Comparison of ENCODE assay signal across 8 cellular contexts in genomic region chr4:78644744-78645330, GRCh38.
DNase-seq lines count a peak whose midpoint lies in the region; ATAC-seq, FAIRE-seq and TF ChIP-seq lines count a peak whose summit lies in the region.

No MANE protein-coding gene starts in this region.

- no peaks in the 10 kb centered on the region for H3K79me2 ChIP-seq in K562 (ENCODE audit: control insufficient read depth, insufficient read depth, low read length)

- TF ChIP-seq CTCF in K562 (IDR thresholded peaks at IDR 0.05 in 2 of 3, conservative IDR thresholded peaks at IDR 0.05 in 1 of 3; ENCODE audit: insufficient read depth in 2 of 3, low read depth in 1 of 3, low read length in 3 of 3) = peak; percentile 79 to 90 (median 88)

- DNase-seq in Daoy (ENCODE audit: low read depth) (peak; percentile 69), SK-MEL-5 (ENCODE audit: low read depth, low spot score) (peak; percentile 75), K562 (ENCODE audit: extremely low read depth in 1 of 4, low spot score in 3 of 4) (peak; percentile 69 to 87 (median 71)), iPS-NIHi11 (ENCODE audit: low spot score) (peak; percentile 66), NCI-H1930 (lab: John Stamatoyannopoulos, UW) (no peak)
- peak; percentile 17 for DNase-seq in stimulated activated CD4-positive, alpha-beta T cell treated with anti-CD3 and anti-CD28 coated beads, Interleukin-12 subunit alpha, Interleukin-12 subunit beta, amount 100 ng/mL, for 4 hours

- CTCF ChIA-PET in K562 (lab: Yijun Ruan, JAX; ENCODE audit: low intra/inter-chr PET ratio) = interaction anchor here (1.4 kb wide), 1 partner anchor 220 kb away, joined by 3 read pairs; no protein-coding TSS in a partner anchor

- intact Hi-C loops in K562 (cut with micrococcal nuclease) = loop anchor here (2.0 to 5.0 kb wide), 2 partner anchors 76 to 87 kb away; no protein-coding TSS in a partner anchor

- H3K4me1 ChIP-seq in K562 (replicated peaks in 1 of 2; ENCODE audit: control insufficient read depth in 2 of 2, insufficient read depth in 2 of 2, low read length in 2 of 2) = peaks cover 31 to 52% of the 10 kb centered on the region in 2 experiments

- ATAC-seq in GM19463 (IDR thresholded peaks at IDR 0.05; ENCODE audit: unreplicated experiment) (peak; percentile 90), HG03469 (IDR thresholded peaks at IDR 0.05; ENCODE audit: unreplicated experiment) (peak; percentile 97), K562 (peak; percentile 91)

- no TSS peak for BruUV-seq in K562 (replicated peaks; lab: Mats Ljungman, UMichigan)

- FAIRE-seq in K562 (lab: Jason Lieb, UNC) = peak; percentile 93

- 10% methylated on average over 4 of the region's 4 CpGs for WGBS in K562 (ENCODE audit: insufficient coverage, low coverage, missing lambda C conversion rate)

- peak; percentile 75 to 80 for TF ChIP-seq RAD21 in K562 (CRISPR knock-in tag; conservative IDR thresholded peaks at IDR 0.05 in 1 of 2, IDR thresholded peaks at IDR 0.05 in 1 of 2)

- no peak overlapping the region for H3K4me3 ChIP-seq in K562

- POLR2A ChIA-PET in K562 (lab: Yijun Ruan, JAX) = interaction anchor here (0.6 to 2.8 kb wide), 3 partner anchors 9 to 132 kb away, joined by 3 to 11 read pairs (median 4); no protein-coding TSS in a partner anchor

- no peak overlapping the region for H3K4me2 ChIP-seq in K562 (ENCODE audit: insufficient read depth, low read length)

- TF ChIP-seq EP300 in K562 (IDR thresholded peaks at IDR 0.05; ENCODE audit: low read length) = no peak

- in situ Hi-C loops in SK-MEL-5 (cut with HindIII; ENCODE audit: low pct_unique_long_range_greater_than_20kb, low sequenced_read_pairs) (no loop called here), K562 (cut with MboI) (no loop called here)

- no peaks in the 10 kb centered on the region for H3K9me1 ChIP-seq in K562 (ENCODE audit: control insufficient read depth, insufficient read depth, low read length)

- H3K36me3 ChIP-seq in K562 (ENCODE audit: control insufficient read depth, insufficient read depth, low read length) = no peaks in the 10 kb centered on the region

- no peaks in the 10 kb centered on the region for H3K27me3 ChIP-seq in K562 (ENCODE audit: control insufficient read depth in 2 of 2, insufficient read depth in 2 of 2, low read length in 2 of 2)

- peak overlapping the region in 1 of 2 experiments; percentile 60; a peak in 1 of 4 replicates for H3K9ac ChIP-seq in K562 (ENCODE audit: insufficient read depth in 1 of 2, low read depth in 2 of 2, low read length in 2 of 2)

- TF ChIP-seq POLR2A in K562 (conservative IDR thresholded peaks at IDR 0.05) = no peak

- no peaks in the 10 kb centered on the region for H4K20me1 ChIP-seq in K562 (replicated peaks; ENCODE audit: control insufficient read depth, insufficient read depth, low read length)

- peak overlapping the region; percentile 79; the same call in 1 of the 3 replicates for H3K27ac ChIP-seq in K562 (ENCODE audit: extremely low read depth, low read depth, low read length)

- no peaks in the 10 kb centered on the region for H3K9me3 ChIP-seq in K562 (replicated peaks; ENCODE audit: control insufficient read depth, insufficient read depth, low read depth, low read length)

- peak overlapping the region; percentile 97; the same call in 1 of the 2 replicates for H2AFZ ChIP-seq in K562 (ENCODE audit: low read depth, low read length)

TF ChIP-seq in K562, 482 proteins besides CTCF, POLR2A, EP300 and RAD21 (continues in another document):
- TF ChIP-seq ZBTB17 (CRISPR knock-in tag; IDR thresholded peaks at IDR 0.05) = no peak
- 0 out of 4 replicates have a peak, but pooled peaks of 1 of the 2 experiments have one; percentile 21 for TF ChIP-seq MLLT1 (IDR thresholded peaks at IDR 0.05)
- TF ChIP-seq ILK (tag; IDR thresholded peaks at IDR 0.05; ENCODE audit: borderline replicate concordance, low read depth) = no peak
- TF ChIP-seq PRPF4 (IDR thresholded peaks at IDR 0.05; ENCODE audit: insufficient read depth, low read depth, low read length, poor library complexity, severe bottlenecking) = no peak
- TF ChIP-seq RNF219 (CRISPR knock-in tag; IDR thresholded peaks at IDR 0.05) = no peak
- no peak for TF ChIP-seq ZSCAN32 (CRISPR knock-in tag; IDR thresholded peaks at IDR 0.05)
- TF ChIP-seq EGR1 (conservative IDR thresholded peaks at IDR 0.05) = no peak
- TF ChIP-seq ZNF584 (CRISPR knock-in tag; IDR thresholded peaks at IDR 0.05; ENCODE audit: low read depth) = no peak
- TF ChIP-seq ZBED1 (IDR thresholded peaks at IDR 0.05) = no peak
- TF ChIP-seq CCNT2 (IDR thresholded peaks at IDR 0.05; ENCODE audit: borderline replicate concordance, extremely low read depth, insufficient read length, low read depth, low read length) = no peak
- no peak for TF ChIP-seq DMBX1 (CRISPR knock-in tag; IDR thresholded peaks at IDR 0.05; ENCODE audit: borderline replicate concordance)
- TF ChIP-seq ZNF3 (CRISPR knock-in tag; IDR thresholded peaks at IDR 0.05) = no peak
- TF ChIP-seq PREB (CRISPR knock-in tag; IDR thresholded peaks at IDR 0.05) = no peak
- no peak for TF ChIP-seq IRF2 (CRISPR knock-in tag; IDR thresholded peaks at IDR 0.05)
- TF ChIP-seq DEAF1 (CRISPR knock-in tag; IDR thresholded peaks at IDR 0.05) = peak; percentile 19; the same call in 1 of the 2 replicates
- no peak for TF ChIP-seq GABPB1 (CRISPR knock-in tag; IDR thresholded peaks at IDR 0.05)
- 0 out of 2 replicates have a peak, but pooled peaks have one; percentile 1 for TF ChIP-seq GABPA (tag; conservative IDR thresholded peaks at IDR 0.05; ENCODE audit: low read depth)
- no peak for TF ChIP-seq SRSF9 (IDR thresholded peaks at IDR 0.05; ENCODE audit: borderline replicate concordance, low read depth, low read length)
- TF ChIP-seq ARHGAP35 (IDR thresholded peaks at IDR 0.05; ENCODE audit: partially characterized antibody) = no peak
- peak; percentile 46; the same call in 1 of the 2 replicates for TF ChIP-seq CC2D1A (IDR thresholded peaks at IDR 0.05)

Comparison
In these comparisons a context has a peak if more than half of its experiments do, and no peak if none do; other contexts are left out.
1. DNase-seq: peak in Daoy (single experiment), SK-MEL-5 (single experiment), K562 (4 of 4), iPS-NIHi11 (single experiment) and stimulated activated CD4-positive, alpha-beta T cell treated with anti-CD3 and anti-CD28 coated beads, Interleukin-12 subunit alpha, Interleukin-12 subunit beta, amount 100 ng/mL, for 4 hours (single experiment); none in NCI-H1930 (0 of 2).
2. Peak in every context shown above with its lines, with median percentiles within 50 percentile points of each other: ATAC-seq.